ENCODE assay signal across 34 cellular contexts in the genomic region with DNA sequence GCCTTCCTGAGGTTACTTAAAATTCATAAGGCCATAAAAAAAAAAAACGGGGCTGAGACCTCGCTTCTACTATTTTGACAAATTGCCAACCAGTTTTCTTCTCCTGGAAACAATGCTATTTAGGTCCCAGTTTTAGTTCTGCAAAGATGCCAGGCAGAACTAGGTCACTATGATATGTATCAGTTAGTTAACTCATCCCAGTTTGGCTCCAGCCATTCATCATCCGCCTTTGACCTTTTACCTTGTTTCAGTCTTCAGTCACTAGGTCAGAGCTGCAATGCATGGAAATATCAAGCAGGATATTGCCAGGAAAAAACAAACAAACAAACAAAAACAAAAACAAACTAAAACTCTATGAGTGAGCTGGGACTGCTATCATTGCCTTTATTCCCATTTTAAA.
"Had no signal": no experiment of that assay in that cellular context is flagged by ENCODE, and none has a peak within 500 bp of the region (broad histone marks: within the 10 kb centered on the region; RNA-seq: fewer than 3 reads in every experiment).

No MANE protein-coding gene starts in this region.

- H3K4me3 ChIP-seq: MG63 had no signal

- H3K27ac ChIP-seq: KMS-11 had no signal

- H3K36me3 ChIP-seq: MG63 had no signal

- DNase-seq: Karpas-422, Kasumi-1, KG1, MG63, MM.1S, MV-4-11, NCI-H1048, NCI-H1092, NCI-H1092 treated with DMSO at 0.1 percent for 48 hours, NCI-H1105, NCI-H1105 treated with DMSO at 0.1 percent for 48 hours, NCI-H1417 treated with DMSO at 0.1 percent for 48 hours, NCI-H1436, NCI-H1436 treated with DMSO at 0.1 percent for 48 hours, NCI-H146, NCI-H1694, NCI-H1694 treated with DMSO at 0.1 percent for 48 hours, NCI-H187, NCI-H187 treated with DMSO at 0.1 percent for 48 hours, NCI-H1930, NCI-H2029, NCI-H2029 treated with DMSO at 0.1 percent for 48 hours, NCI-H2081, NCI-H2081 treated with DMSO at 0.1 percent for 48 hours, NCI-H2107, NCI-H2171, NCI-H2171 treated with DMSO at 0.1 percent for 48 hours, NCI-H2227 treated with DMSO at 0.1 percent for 48 hours, NCI-H226, NCI-H345, NCI-H446, NCI-H446 treated with DMSO at 0.1 percent for 48 hours, NCI-H510A had no signal

- H3K9me3 ChIP-seq: MG63 had no signal

- H3K27me3 ChIP-seq: MG63 had no signal
